10 cellular contexts compared by ENCODE assay signal in the genomic region with DNA sequence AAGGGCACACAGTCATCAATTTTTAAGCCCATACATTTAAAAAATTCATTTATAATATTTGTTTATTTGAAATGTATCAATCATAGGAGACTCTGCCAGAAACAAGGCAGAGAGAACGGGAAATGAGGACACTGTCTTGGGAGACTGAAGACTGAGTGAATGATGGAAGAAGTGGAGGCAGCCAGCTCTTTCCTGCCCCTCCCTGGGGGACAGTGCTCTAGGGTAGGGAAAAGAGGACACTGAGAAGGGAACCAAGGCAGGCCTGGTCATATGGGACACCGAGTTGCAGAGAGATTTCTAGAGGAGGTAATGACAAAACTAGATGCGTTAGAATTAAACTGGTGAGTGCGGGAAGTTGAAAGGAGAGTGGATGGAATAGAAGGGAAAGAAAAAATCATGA. TPM values are rescaled to one million over a fixed set of nuclear protein-coding genes. Genes with fewer than 3 reads are reported as not detected.
DNase-seq lines count a peak whose midpoint lies in the region; ATAC-seq and TF ChIP-seq lines count a peak whose summit lies in the region.
"Had no signal": no experiment of that assay in that cellular context is flagged by ENCODE, and none has a peak within 500 bp of the region (broad histone marks: within the 10 kb centered on the region; RNA-seq: fewer than 3 reads in every experiment).

No MANE protein-coding gene starts in this region.

- H3K4me3 Mint-ChIP-seq in central memory CD8-positive, alpha-beta T cell: peak overlapping the region; percentile 0

- no peak for ATAC-seq in central memory CD8-positive, alpha-beta T cell (replicated peaks; ENCODE audit: extremely low read depth, poor library complexity, severe bottlenecking)
- peak; percentile 37 for ATAC-seq in mucosa of descending colon
- ATAC-seq in thoracic aorta (ENCODE audit: insufficient number of reproducible peaks, low FRiP score, low read depth): no peak
- ATAC-seq in GM21515 (IDR thresholded peaks at IDR 0.05; ENCODE audit: unreplicated experiment): no peak

- H3K27ac ChIP-seq in thoracic aorta: peak overlapping the region; percentile 77 to 84
- H3K27ac ChIP-seq: 22Rv1 had no signal

- H3K4me3 ChIP-seq in mucosa of descending colon (no peak overlapping the region), thoracic aorta (peak overlapping the region; percentile 24)

- intact Hi-C loops in mucosa of descending colon (cut with DNase I, micrococcal nuclease): no loop called here

- H3K27me3 ChIP-seq in thoracic aorta (replicated peaks; ENCODE audit: insufficient read depth): no peaks in the 10 kb centered on the region

- H3K27ac Mint-ChIP-seq in central memory CD8-positive, alpha-beta T cell (ENCODE audit: low read depth): peak overlapping the region; percentile 96

- H3K4me1 Mint-ChIP-seq in central memory CD8-positive, alpha-beta T cell: peaks cover 40% of the 10 kb centered on the region

- H3K9me3 ChIP-seq in mucosa of descending colon: no peaks in the 10 kb centered on the region
- H3K9me3 ChIP-seq in thoracic aorta: no peaks in the 10 kb centered on the region

- TF ChIP-seq CTCF in mucosa of descending colon (IDR thresholded peaks at IDR 0.05) (no peak), thoracic aorta (IDR thresholded peaks at IDR 0.05) (no peak)

- H3K9me3 Mint-ChIP-seq in central memory CD8-positive, alpha-beta T cell: no peaks in the 10 kb centered on the region

- DNase-seq in NCI-H82 (lab: John Stamatoyannopoulos, UW) (peak; percentile 60), NCI-H82 treated with DMSO at 0.1 percent for 48 hours (lab: John Stamatoyannopoulos, UW; ENCODE audit: unreplicated experiment) (no peak), mucosa of descending colon (no peak), thoracic aorta (ENCODE audit: low spot score) (no peak), RKO (ENCODE audit: low spot score) (no peak), DMS53 treated with DMSO at 0.1 percent for 48 hours (lab: John Stamatoyannopoulos, UW; ENCODE audit: unreplicated experiment) (no peak)
- DNase-seq in central memory CD8-positive, alpha-beta T cell (ENCODE audit: low spot score in 2 of 2): no peak
- DNase-seq: GDM1 had no signal

- peaks cover 10% of the 10 kb centered on the region for H3K36me3 Mint-ChIP-seq in central memory CD8-positive, alpha-beta T cell (ENCODE audit: insufficient read depth)

- H3K27me3 Mint-ChIP-seq in central memory CD8-positive, alpha-beta T cell: no peaks in the 10 kb centered on the region

- peaks cover 7% of the 10 kb centered on the region for H3K4me1 ChIP-seq in mucosa of descending colon (ENCODE audit: low read depth)
- peaks cover 33 to 50% of the 10 kb centered on the region in 2 donors for H3K4me1 ChIP-seq in thoracic aorta (ENCODE audit: control insufficient read depth in 1 of 2, low read depth in 2 of 2)

- H3K36me3 ChIP-seq in mucosa of descending colon (ENCODE audit: low read depth): no peaks in the 10 kb centered on the region
- H3K36me3 ChIP-seq in thoracic aorta: no peaks in the 10 kb centered on the region

RNA-seq across cellular contexts. Expression of a gene that starts 31.6 kb away (rescaled TPM):
- 10 to 100 TPM; 21.4 to 32.7 (median 29.5) TPM for total RNA-seq in mucosa of descending colon
- total RNA-seq in thoracic aorta: 10 to 100 TPM; 13.5 to 15.0 TPM
